1 cellular context compared by ENCODE assay signal in genomic region chr1:158175915-158176314, GRCh38.
TF ChIP-seq lines count a peak whose summit lies in the region.

No MANE protein-coding gene starts in this region.

TF ChIP-seq in GM12878, 131 proteins besides CTCF, POLR2A, EP300 and RAD21:
- peak; percentile 44; the same call in 1 of the 2 replicates for TF ChIP-seq ATF7 (IDR thresholded peaks at IDR 0.05; ENCODE audit: low read depth)
